1 cellular context compared by ENCODE assay signal in genomic region chr6:67433124-67433523, GRCh38.
TF ChIP-seq lines count a peak whose summit lies in the region.

No MANE protein-coding gene starts in this region.

TF ChIP-seq in K562, 482 proteins besides CTCF, POLR2A, EP300 and RAD21 (continued from another document):
- no peak for TF ChIP-seq PATZ1 (CRISPR knock-in tag; IDR thresholded peaks at IDR 0.05; ENCODE audit: borderline replicate concordance)
- no peak for TF ChIP-seq ZNF408 (CRISPR knock-in tag; IDR thresholded peaks at IDR 0.05; ENCODE audit: low read depth)
- TF ChIP-seq MEIS2 (IDR thresholded peaks at IDR 0.05; ENCODE audit: partially characterized antibody), result peak; percentile 88
- peak; percentile 16 for TF ChIP-seq DACH1 (IDR thresholded peaks at IDR 0.05; ENCODE audit: partially characterized antibody)
- no peak for TF ChIP-seq CREB3L1 (IDR thresholded peaks at IDR 0.05; ENCODE audit: borderline replicate concordance, low read depth)
- TF ChIP-seq TRIM24 (IDR thresholded peaks at IDR 0.05), result no peak; a peak in 1 of 4 replicates
- no peak for TF ChIP-seq ZFP30 (CRISPR knock-in tag; IDR thresholded peaks at IDR 0.05; ENCODE audit: borderline replicate concordance)
- no peak for TF ChIP-seq ZNF263 (CRISPR knock-in tag; IDR thresholded peaks at IDR 0.05; ENCODE audit: borderline replicate concordance)
- peak; percentile 88 for TF ChIP-seq CEBPG (CRISPR knock-in tag; IDR thresholded peaks at IDR 0.05)
- peak; percentile 55 to 78 for TF ChIP-seq CEBPG (tag; conservative IDR thresholded peaks at IDR 0.05 in 1 of 2, IDR thresholded peaks at IDR 0.05 in 1 of 2)
- TF ChIP-seq PRPF4 (IDR thresholded peaks at IDR 0.05; ENCODE audit: insufficient read depth, low read depth, low read length, poor library complexity, severe bottlenecking), result no peak
- TF ChIP-seq ZC3H8 (IDR thresholded peaks at IDR 0.05), result no peak
- TF ChIP-seq HOXB6 (CRISPR knock-in tag; IDR thresholded peaks at IDR 0.05; ENCODE audit: borderline replicate concordance), result no peak
- TF ChIP-seq ELF4 (CRISPR knock-in tag; IDR thresholded peaks at IDR 0.05), result no peak
- TF ChIP-seq ZSCAN29 (IDR thresholded peaks at IDR 0.05), result no peak
- TF ChIP-seq PKNOX1 (IDR thresholded peaks at IDR 0.05), result 0 out of 2 replicates have a peak, but pooled peaks have one; percentile 24
- no peak for TF ChIP-seq BCOR (IDR thresholded peaks at IDR 0.05)
- TF ChIP-seq PCBP1 (IDR thresholded peaks at IDR 0.05; ENCODE audit: low read depth, low read length, poor library complexity, severe bottlenecking), result no peak
- no peak for TF ChIP-seq NCOA6 (IDR thresholded peaks at IDR 0.05)
- no peak for TF ChIP-seq NR2C2 (CRISPR knock-in tag; IDR thresholded peaks at IDR 0.05)
- TF ChIP-seq NR2C2 (tag; IDR thresholded peaks at IDR 0.05), result no peak
- TF ChIP-seq ZKSCAN1 (IDR thresholded peaks at IDR 0.05; ENCODE audit: low read depth, low read length), result no peak
